Comparison of ENCODE assay signal across 22 cellular contexts in the genomic region with DNA sequence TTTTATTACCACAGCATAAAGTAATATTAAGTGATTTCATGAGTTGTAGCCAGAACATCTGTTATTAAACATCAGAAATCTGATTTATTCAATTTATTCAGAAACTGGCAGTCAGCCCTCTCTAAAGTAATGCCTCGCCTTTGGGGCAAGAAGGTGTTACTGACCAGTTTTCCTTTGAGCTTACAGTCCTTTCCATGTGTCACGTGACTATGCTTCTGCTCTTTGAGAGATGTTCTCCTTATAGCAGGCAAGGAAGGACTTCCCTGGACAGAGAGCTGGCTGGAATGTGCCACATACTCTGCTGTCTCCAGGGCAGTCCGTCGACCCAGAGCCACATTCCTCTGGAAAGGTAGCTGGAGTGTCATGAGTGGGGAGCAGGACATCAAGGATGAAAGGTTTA.
"Had no signal": no experiment of that assay in that cellular context is flagged by ENCODE, and none has a peak within 500 bp of the region (broad histone marks: within the 10 kb centered on the region; RNA-seq: fewer than 3 reads in every experiment).

No MANE protein-coding gene starts in this region.

- H3K4me1 ChIP-seq: spleen, transverse colon had no signal

- H3K27ac ChIP-seq: epithelial cell of prostate, lower lobe of right lung, ovary, psoas muscle, spleen, vagina had no signal

- H3K36me3 ChIP-seq: lower lobe of right lung, ovary, spleen, transverse colon, vagina had no signal

- H3K4me3 ChIP-seq: lower lobe of right lung, ovary, psoas muscle, skin epidermis, spleen, transverse colon, vagina had no signal

- ATAC-seq: esophagus mucosa; left ventricle myocardium superior; lower lobe of right lung; natural killer cell; right cardiac atrium; stimulated activated naive B cell treated with anti-CD40 and anti-IgM and Interleukin-4, amounts not matched to agents 10 μg/mL and 1 μg/mL and 100 μg/mL, for 72 hours had no signal

- FAIRE-seq: colon, keratinocyte had no signal

- DNase-seq: effector CD8-positive, alpha-beta T cell; endodermal cell; foreskin melanocyte; hypothalamus; immature natural killer cell; left ventricle myocardium superior; lower lobe of right lung; natural killer cell; occipital lobe; ovary; posterior cingulate gyrus; right cardiac atrium; spleen; stimulated activated naive B cell treated with anti-CD40 and anti-IgM and Interleukin-4, amounts not matched to agents 10 μg/mL and 1 μg/mL and 100 μg/mL, for 72 hours; transverse colon had no signal

- H3K27me3 ChIP-seq: ovary, transverse colon, vagina had no signal

- H3K9me3 ChIP-seq: lower lobe of right lung, ovary, psoas muscle, spleen, transverse colon, vagina had no signal
